17 cellular contexts compared by ENCODE assay signal in genomic region chr4:123114915-123115756, GRCh38.
A peak's percentile ranks its signal among the peaks of the same experiment; 100 is the strongest.
DNase-seq lines count a peak whose midpoint lies in the region; ATAC-seq, FAIRE-seq and TF ChIP-seq lines count a peak whose summit lies in the region.
"Had no signal": no experiment of that assay in that cellular context is flagged by ENCODE, and none has a peak within 500 bp of the region (broad histone marks: within the 10 kb centered on the region; RNA-seq: fewer than 3 reads in every experiment).

No MANE protein-coding gene starts in this region.

- no peaks in the 10 kb centered on the region for H3K4me1 Mint-ChIP-seq in stimulated activated naive CD8-positive, alpha-beta T cell treated with anti-CD3 and anti-CD28 coated beads, Interleukin-15, amount 100 ng/mL, for 72 hours

- ATAC-seq in stimulated activated naive CD8-positive, alpha-beta T cell treated with anti-CD3 and anti-CD28 coated beads, Interleukin-15, amount 100 ng/mL, for 72 hours: peak; percentile 49
- no peak for ATAC-seq in stimulated activated naive CD8-positive, alpha-beta T cell treated with anti-CD3 and anti-CD28 coated beads, Interleukin-15, Interleukin-2, amounts not matched to agents 100 U/mL and 50 U/mL, for 24 hours
- ATAC-seq in aorta (ENCODE audit: low FRiP score) (peak; percentile 44), HG03097 (IDR thresholded peaks at IDR 0.05; ENCODE audit: low FRiP score, unreplicated experiment) (no peak)

- H2BK12ac ChIP-seq in H1 (ENCODE audit: low read depth, low read length) (no peak overlapping the region), mesenchymal stem cell (ENCODE audit: low read length in 2 of 2) (peak overlapping the region; percentile 60 to 100)

- peaks cover 0 to 2% of the 10 kb centered on the region in 2 experiments for H4K20me1 ChIP-seq in H1 (replicated peaks in 1 of 2; ENCODE audit: control insufficient read depth in 1 of 2, insufficient read depth in 2 of 2, low read length in 2 of 2)

- POLR2A ChIA-PET in H1 (lab: Charles Lee; ENCODE audit: partially characterized antibody): interaction anchor here (0.6 kb wide), 1 partner anchor 537 kb away, joined by 3 read pairs; no protein-coding TSS in a partner anchor

- no peak overlapping the region for H3K14ac ChIP-seq in H1 (ENCODE audit: insufficient read length)
- H3K14ac ChIP-seq in mesenchymal stem cell (ENCODE audit: low read length in 2 of 2): peak overlapping the region; percentile 74 to 98

- H3K79me2 ChIP-seq in H1 (ENCODE audit: control insufficient read depth in 1 of 2, insufficient read depth in 2 of 2, low read length in 2 of 2): no peaks in the 10 kb centered on the region

- intact Hi-C loops in aorta (cut with DNase I): no loop called here

- H2BK15ac ChIP-seq in H1 (ENCODE audit: low read length) (no peak overlapping the region), mesenchymal stem cell (ENCODE audit: low read depth, poor library complexity, severe bottlenecking) (peak overlapping the region; percentile 71)

- H4K8ac ChIP-seq in H1 (ENCODE audit: extremely low read depth, insufficient read depth, low read length): no peak overlapping the region
- peak overlapping the region; percentile 99 for H4K8ac ChIP-seq in mesenchymal stem cell (ENCODE audit: low read length)

- no peak overlapping the region for H3K27ac ChIP-seq in H1 (ENCODE audit: low read depth, low read length)
- H3K27ac ChIP-seq in mesenchymal stem cell (ENCODE audit: low read length, poor library complexity, severe bottlenecking): no peak overlapping the region
- H3K27ac ChIP-seq in aorta (ENCODE audit: low read depth in 1 of 2, low read length in 2 of 2): no peak overlapping the region
- H3K27ac ChIP-seq: HL-60 had no signal

- H3K79me1 ChIP-seq in H1 (ENCODE audit: low read depth, low read length): peaks cover 2% of the 10 kb centered on the region; the same call in 1 of the 2 replicates
- peaks cover 7% of the 10 kb centered on the region for H3K79me1 ChIP-seq in mesenchymal stem cell (replicated peaks; ENCODE audit: low read length, poor library complexity, severe bottlenecking)

- no peak overlapping the region for H2BK20ac ChIP-seq in H1 (ENCODE audit: low read length)

- H3K4me3 Mint-ChIP-seq in stimulated activated naive CD8-positive, alpha-beta T cell treated with anti-CD3 and anti-CD28 coated beads, Interleukin-15, amount 100 ng/mL, for 72 hours: no peak overlapping the region

- no peak overlapping the region for H2BK120ac ChIP-seq in H1 (replicated peaks; ENCODE audit: low read depth, low read length)
- H2BK120ac ChIP-seq in mesenchymal stem cell (ENCODE audit: low read depth, low read length): peak overlapping the region; percentile 91

- H3K9ac ChIP-seq in H1 (replicated peaks in 1 of 4; ENCODE audit: extremely low read depth in 1 of 4, low read depth in 3 of 4, low read length in 3 of 4) (no peak overlapping the region), mesenchymal stem cell (ENCODE audit: low read length) (no peak overlapping the region)

- H3K27me3 ChIP-seq in H1 (replicated peaks in 1 of 4; ENCODE audit: control insufficient read depth in 3 of 4, extremely low read depth in 1 of 4, insufficient read depth in 3 of 4, low read length in 3 of 4): no peaks in the 10 kb centered on the region
- no peaks in the 10 kb centered on the region for H3K27me3 ChIP-seq in mesenchymal stem cell (ENCODE audit: control insufficient read depth in 1 of 2, insufficient read depth in 1 of 2, low read length in 2 of 2)
- H3K27me3 ChIP-seq in aorta (ENCODE audit: control insufficient read depth in 1 of 2, insufficient read depth in 2 of 2, low read length in 1 of 2): no peaks in the 10 kb centered on the region
- H3K27me3 ChIP-seq: Peyer's patch had no signal

- CTCF ChIA-PET in H1 (lab: Charles Lee; ENCODE audit: partially characterized antibody): interaction anchor here (1.0 to 3.6 kb wide), 9 partner anchors 9 to 203 kb away, joined by 3 to 13 read pairs (median 5); no protein-coding TSS in a partner anchor

- no peak for TF ChIP-seq EP300 in H1 (IDR thresholded peaks at IDR 0.05; ENCODE audit: borderline replicate concordance in 1 of 2, low read depth in 2 of 2, low read length in 2 of 2)

- H3K4me3 ChIP-seq in H1 (ENCODE audit: extremely low read depth in 1 of 4, insufficient read depth in 2 of 4, low read depth in 3 of 4, low read length in 4 of 4) (no peak overlapping the region), mesenchymal stem cell (ENCODE audit: insufficient read depth in 1 of 2, low read depth in 1 of 2, low read length in 2 of 2) (no peak overlapping the region), aorta (ENCODE audit: low read length in 2 of 2) (no peak overlapping the region)
- H3K4me3 ChIP-seq: Peyer's patch had no signal

- H3K4me2 ChIP-seq in H1 (ENCODE audit: insufficient read depth in 1 of 2, low read depth in 2 of 2, low read length in 2 of 2) (no peak overlapping the region), mesenchymal stem cell (ENCODE audit: low read length, poor library complexity, severe bottlenecking) (no peak overlapping the region)

- no peaks in the 10 kb centered on the region for H3K27me3 Mint-ChIP-seq in stimulated activated naive CD8-positive, alpha-beta T cell treated with anti-CD3 and anti-CD28 coated beads, Interleukin-15, amount 100 ng/mL, for 72 hours

- no peak overlapping the region for H3K56ac ChIP-seq in H1 (replicated peaks; ENCODE audit: insufficient read length, low read depth, low read length)

- H3K9me3 ChIP-seq in H1 (ENCODE audit: insufficient read depth in 2 of 2, low read depth in 1 of 2, low read length in 1 of 2) (peaks cover 0 to 4% of the 10 kb centered on the region in 2 experiments; a peak in 1 of 4 replicates), mesenchymal stem cell (ENCODE audit: control insufficient read depth, low read length) (peaks cover 5% of the 10 kb centered on the region), aorta (ENCODE audit: control insufficient read depth, low read length) (no peaks in the 10 kb centered on the region)
- H3K9me3 ChIP-seq: Peyer's patch had no signal

- peak in 2 of 3 experiments; percentile 22 to 54; a peak in 3 of 4 replicates for TF ChIP-seq CTCF in H1 (IDR thresholded peaks at IDR 0.05; ENCODE audit: control extremely low read depth in 1 of 3, insufficient read depth in 1 of 3, low read depth in 1 of 3, low read length in 3 of 3)
- TF ChIP-seq CTCF in GM20000 (IDR thresholded peaks at IDR 0.05; ENCODE audit: extremely low read depth, missing control alignments): no peak

- no peak overlapping the region for H2AFZ ChIP-seq in H1 (ENCODE audit: low read length)
- H2AFZ ChIP-seq in mesenchymal stem cell (ENCODE audit: low read depth, low read length): no peak overlapping the region

- TF ChIP-seq POLR2A in H1 (IDR thresholded peaks at IDR 0.05; ENCODE audit: control extremely low read depth in 1 of 2, low read depth in 2 of 2, low read length in 2 of 2): no peak

- H2BK5ac ChIP-seq in H1 (ENCODE audit: low read depth, low read length): no peak overlapping the region
- no peak overlapping the region for H2BK5ac ChIP-seq in mesenchymal stem cell (ENCODE audit: low read depth, low read length, poor library complexity, severe bottlenecking)

- H3K4ac ChIP-seq in H1 (replicated peaks; ENCODE audit: insufficient read length, low read depth, low read length) (no peak overlapping the region), mesenchymal stem cell (ENCODE audit: low read depth in 1 of 2, low read length in 2 of 2) (peak overlapping the region; percentile 99 to 100)

- no peak overlapping the region for H4K5ac ChIP-seq in H1 (ENCODE audit: insufficient read length, low read depth, low read length)

- FAIRE-seq in H1 (lab: Jason Lieb, UNC): no peak

- H3K23me2 ChIP-seq in H1 (ENCODE audit: low read depth, low read length): no peaks in the 10 kb centered on the region

- 91% methylated on average over 37 of the region's 39 CpGs; no CpG with 5 or more reads in 1 of the 2 experiments for WGBS in H1 (ENCODE audit: extremely low coverage in 1 of 2, insufficient coverage in 1 of 2, insufficient read length in 1 of 2, insufficient replicate concordance in 2 of 2, low coverage in 1 of 2, low lambda C conversion rate in 2 of 2, missing lambda C conversion rate in 1 of 2), 2 experiments
- 99% methylated on average over 36 of the region's 39 CpGs for WGBS in mesenchymal stem cell
- 96 to 98% methylated on average over 38 to 39 of the region's 39 CpGs for WGBS in aorta, 2 donors

- H3K36me3 ChIP-seq in H1 (ENCODE audit: control insufficient read depth in 2 of 4, insufficient read depth in 4 of 4, low read length in 3 of 4): no peaks in the 10 kb centered on the region
- H3K36me3 ChIP-seq in mesenchymal stem cell (ENCODE audit: control insufficient read depth in 1 of 2, insufficient read depth in 2 of 2, low read depth in 1 of 2, low read length in 2 of 2): peaks cover 0 to 17% of the 10 kb centered on the region in 2 experiments
- H3K36me3 ChIP-seq in aorta (ENCODE audit: control insufficient read depth in 1 of 2, insufficient read depth in 2 of 2, low read length in 1 of 2): no peaks in the 10 kb centered on the region
- H3K36me3 ChIP-seq: Peyer's patch had no signal

- H2AK5ac ChIP-seq in H1 (ENCODE audit: low read depth, low read length): no peak overlapping the region
- no peak overlapping the region for H2AK5ac ChIP-seq in mesenchymal stem cell (ENCODE audit: low read length, severe bottlenecking)

- no peak overlapping the region for H4K91ac ChIP-seq in H1 (replicated peaks; ENCODE audit: insufficient read length, low read length)
- peak overlapping the region; percentile 100 for H4K91ac ChIP-seq in mesenchymal stem cell (ENCODE audit: low read length)

- no peak overlapping the region for H3K27ac Mint-ChIP-seq in stimulated activated naive CD8-positive, alpha-beta T cell treated with anti-CD3 and anti-CD28 coated beads, Interleukin-15, amount 100 ng/mL, for 72 hours

- H3K23ac ChIP-seq in H1 (ENCODE audit: insufficient read length) (no peak overlapping the region), mesenchymal stem cell (ENCODE audit: low read length in 2 of 2) (peak overlapping the region in 1 of 2 experiments; percentile 94)

- H3K9me3 Mint-ChIP-seq in stimulated activated naive CD8-positive, alpha-beta T cell treated with anti-CD3 and anti-CD28 coated beads, Interleukin-15, amount 100 ng/mL, for 72 hours: no peaks in the 10 kb centered on the region

- DNase-seq in stimulated activated naive CD8-positive, alpha-beta T cell treated with anti-CD3 and anti-CD28 coated beads, Interleukin-15, amount 100 ng/mL, for 72 hours: no peak
- no peak for DNase-seq in stimulated activated naive CD8-positive, alpha-beta T cell treated with anti-CD3 and anti-CD28 coated beads, Interleukin-15, Interleukin-2, amounts not matched to agents 100 U/mL and 50 U/mL, for 24 hours
- DNase-seq in H1 (ENCODE audit: low read depth in 1 of 2, low spot score in 2 of 2): peak in 1 of 2 experiments; percentile 60
- DNase-seq in mesenchymal stem cell: no peak
- DNase-seq in aorta: peak in 1 of 2 donors; percentile 73
- no peak for DNase-seq in GM20000 (ENCODE audit: low spot score)
- no peak for DNase-seq in activated CD4-positive, alpha-beta T cell treated with anti-CD3 and anti-CD28 coated beads for 48 hours
- DNase-seq: DMS53, HCEC 1CT, KG1, NCI-H1092 treated with DMSO at 0.1 percent for 48 hours, NCI-H1694, NCI-H446 treated with DMSO at 0.1 percent for 48 hours, NCI-H748 treated with DMSO at 0.1 percent for 48 hours had no signal

- H3K4me1 ChIP-seq in H1 (replicated peaks in 1 of 4; ENCODE audit: control insufficient read depth in 3 of 4, insufficient read depth in 4 of 4, low read length in 3 of 4) (no peaks in the 10 kb centered on the region), mesenchymal stem cell (ENCODE audit: control insufficient read depth, insufficient read depth, low read depth, low read length) (no peaks in the 10 kb centered on the region), aorta (ENCODE audit: control insufficient read depth in 1 of 2, insufficient read depth in 2 of 2, low read length in 2 of 2) (peaks cover 0 to 2% of the 10 kb centered on the region in 2 donors)

- peak; percentile 33 to 51; a peak in 3 of 4 replicates for TF ChIP-seq RAD21 in H1 (IDR thresholded peaks at IDR 0.05 in 1 of 2, conservative IDR thresholded peaks at IDR 0.05 in 1 of 2; ENCODE audit: low read depth in 2 of 2, low read length in 2 of 2)

- no peak overlapping the region for H3K18ac ChIP-seq in H1 (ENCODE audit: extremely low read depth, low read length)
- peak overlapping the region; percentile 98 to 100 for H3K18ac ChIP-seq in mesenchymal stem cell (ENCODE audit: low read depth in 1 of 2, low read length in 2 of 2)

Comparison
In these comparisons a context has a peak if more than half of its experiments do, and no peak if none do; other contexts are left out.
1. ATAC-seq: peak in stimulated activated naive CD8-positive, alpha-beta T cell treated with anti-CD3 and anti-CD28 coated beads, Interleukin-15, amount 100 ng/mL, for 72 hours (single experiment) and aorta (single experiment); none in stimulated activated naive CD8-positive, alpha-beta T cell treated with anti-CD3 and anti-CD28 coated beads, Interleukin-15, Interleukin-2, amounts not matched to agents 100 U/mL and 50 U/mL, for 24 hours (single experiment) and HG03097 (single experiment).